19 cellular contexts compared by ENCODE assay signal in genomic region chr9:23557691-23558090, GRCh38.
A peak's percentile ranks its signal among the peaks of the same experiment; 100 is the strongest.
DNase-seq lines count a peak whose midpoint lies in the region; ATAC-seq lines count a peak whose summit lies in the region.
"Had no signal": no experiment of that assay in that cellular context is flagged by ENCODE, and none has a peak within 500 bp of the region (broad histone marks: within the 10 kb centered on the region; RNA-seq: fewer than 3 reads in every experiment).

No MANE protein-coding gene starts in this region.

- ATAC-seq in Right ventricle myocardium inferior, result no peak
- ATAC-seq in activated naive CD8-positive, alpha-beta T cell treated with anti-CD3 and anti-CD28 coated beads, Interleukin-2, amount 50 U/mL, for 24 hours, result no peak
- no peak for ATAC-seq in HG03095 (IDR thresholded peaks at IDR 0.05; ENCODE audit: unreplicated experiment)

- no peak overlapping the region for H3K9ac ChIP-seq in iPS-15b (ENCODE audit: low read depth, low read length)

- H3K27me3 Mint-ChIP-seq in activated naive CD8-positive, alpha-beta T cell treated with anti-CD3 and anti-CD28 coated beads, Interleukin-2, amount 50 U/mL, for 24 hours, result no peaks in the 10 kb centered on the region

- intact Hi-C loops in Right ventricle myocardium inferior (cut with DNase I), result no loop called here

- H3K9me3 ChIP-seq in iPS-15b (ENCODE audit: control insufficient read depth, insufficient read depth, low read length), result no peaks in the 10 kb centered on the region
- H3K9me3 ChIP-seq: HAP-1 had no signal

- peaks cover 8% of the 10 kb centered on the region for H3K4me1 ChIP-seq in iPS-15b (ENCODE audit: control insufficient read depth, insufficient read depth, low read length)
- H3K4me1 ChIP-seq: HAP-1 had no signal

- H3K36me3 Mint-ChIP-seq in activated naive CD8-positive, alpha-beta T cell treated with anti-CD3 and anti-CD28 coated beads, Interleukin-2, amount 50 U/mL, for 24 hours (ENCODE audit: low read depth), result no peaks in the 10 kb centered on the region

- DNase-seq in A172 (ENCODE audit: low spot score) (peak; percentile 25), M059J (ENCODE audit: low read depth) (peak; percentile 79), skeletal muscle cell (ENCODE audit: low read depth) (peak; percentile 41), Right ventricle myocardium inferior (ENCODE audit: missing footprints) (no peak)
- no peak for DNase-seq in activated naive CD8-positive, alpha-beta T cell treated with anti-CD3 and anti-CD28 coated beads, Interleukin-2, amount 50 U/mL, for 24 hours
- DNase-seq: 8988T, DMS53, GDM1, KBM-7, NCI-H1092 treated with DMSO at 0.1 percent for 48 hours, NCI-H146, NCI-H2029, NCI-H2227 treated with DMSO at 0.1 percent for 48 hours, NCI-H510A treated with DMSO at 0.1 percent for 48 hours, NCI-H748 treated with DMSO at 0.1 percent for 48 hours, Right ventricle myocardium superior had no signal

- no peaks in the 10 kb centered on the region for H3K27me3 ChIP-seq in iPS-15b (ENCODE audit: control insufficient read depth, insufficient read depth, low read length)

- no peak overlapping the region for H3K27ac Mint-ChIP-seq in activated naive CD8-positive, alpha-beta T cell treated with anti-CD3 and anti-CD28 coated beads, Interleukin-2, amount 50 U/mL, for 24 hours

- no peaks in the 10 kb centered on the region for H3K4me1 Mint-ChIP-seq in activated naive CD8-positive, alpha-beta T cell treated with anti-CD3 and anti-CD28 coated beads, Interleukin-2, amount 50 U/mL, for 24 hours

- H3K36me3 ChIP-seq in iPS-15b (ENCODE audit: control insufficient read depth, insufficient read depth, low read length), result no peaks in the 10 kb centered on the region
- H3K36me3 ChIP-seq: HAP-1 had no signal

- no peak overlapping the region for H3K4me3 Mint-ChIP-seq in activated naive CD8-positive, alpha-beta T cell treated with anti-CD3 and anti-CD28 coated beads, Interleukin-2, amount 50 U/mL, for 24 hours

- peaks cover 12% of the 10 kb centered on the region for H3K9me3 Mint-ChIP-seq in activated naive CD8-positive, alpha-beta T cell treated with anti-CD3 and anti-CD28 coated beads, Interleukin-2, amount 50 U/mL, for 24 hours

- peak overlapping the region; percentile 2 for H3K4me3 ChIP-seq in iPS-15b (ENCODE audit: low read depth, low read length)
- no peak overlapping the region for H3K4me3 ChIP-seq in skeletal muscle cell (ENCODE audit: low read depth, low read length)
- H3K4me3 ChIP-seq: HAP-1 had no signal

Comparison
In these comparisons a context has a peak if more than half of its experiments do, and no peak if none do; other contexts are left out.
1. DNase-seq: peak in A172 (single experiment), M059J (single experiment) and skeletal muscle cell (single experiment); none in Right ventricle myocardium inferior (single experiment) and activated naive CD8-positive, alpha-beta T cell treated with anti-CD3 and anti-CD28 coated beads, Interleukin-2, amount 50 U/mL, for 24 hours (single experiment).